ENCODE assay signal across 29 cellular contexts in genomic region chr4:177070533-177070932, GRCh38.
"Had no signal": no experiment of that assay in that cellular context is flagged by ENCODE, and none has a peak within 500 bp of the region (broad histone marks: within the 10 kb centered on the region; RNA-seq: fewer than 3 reads in every experiment).

No MANE protein-coding gene starts in this region.

- H3K4me1 Mint-ChIP-seq: activated CD4-positive, alpha-beta memory T cell treated with anti-CD3 and anti-CD28 coated beads, Interleukin-2, amount 10 ng/mL, durations not matched to agents 7 days and 5 days; activated CD4-positive, alpha-beta T cell treated with anti-CD3 and anti-CD28 coated beads, Interleukin-2, amount 10 ng/mL, durations not matched to agents 7 days and 5 days; activated naive CD4-positive, alpha-beta T cell treated with anti-CD3 and anti-CD28 coated beads, Interleukin-2, amount 50 U/mL, for 24 hours; activated T-helper 17 cell treated with anti-CD3 and anti-CD28 coated beads, Interleukin-2, amount 50 U/mL, for 72 hours; brain; naive thymus-derived CD8-positive, alpha-beta T cell; neural crest cell; WTC11 had no signal

- H3K4me3 Mint-ChIP-seq: activated CD4-positive, alpha-beta memory T cell treated with anti-CD3 and anti-CD28 coated beads, Interleukin-2, amount 10 ng/mL, durations not matched to agents 7 days and 5 days; activated CD4-positive, alpha-beta T cell treated with anti-CD3 and anti-CD28 coated beads, Interleukin-2, amount 10 ng/mL, durations not matched to agents 7 days and 5 days; activated naive CD4-positive, alpha-beta T cell treated with anti-CD3 and anti-CD28 coated beads, Interleukin-2, amount 50 U/mL, for 24 hours; activated T-cell treated with anti-CD3 and anti-CD28 coated beads, Interleukin-2, amount 50 U/mL, for 4 hours; activated T-helper 17 cell treated with anti-CD3 and anti-CD28 coated beads, Interleukin-2, amount 50 U/mL, for 72 hours; brain; naive thymus-derived CD8-positive, alpha-beta T cell; neural crest cell; WTC11 had no signal

- H3K36me3 Mint-ChIP-seq: activated naive CD4-positive, alpha-beta T cell treated with anti-CD3 and anti-CD28 coated beads, Interleukin-2, amount 50 U/mL, for 24 hours; brain; naive thymus-derived CD8-positive, alpha-beta T cell; WTC11 had no signal

- H3K27me3 Mint-ChIP-seq: activated CD4-positive, alpha-beta memory T cell treated with anti-CD3 and anti-CD28 coated beads, Interleukin-2, amount 10 ng/mL, durations not matched to agents 7 days and 5 days; activated CD4-positive, alpha-beta T cell treated with anti-CD3 and anti-CD28 coated beads, Interleukin-2, amount 10 ng/mL, durations not matched to agents 7 days and 5 days; activated naive CD4-positive, alpha-beta T cell treated with anti-CD3 and anti-CD28 coated beads, Interleukin-2, amount 50 U/mL, for 24 hours; activated T-helper 17 cell treated with anti-CD3 and anti-CD28 coated beads, Interleukin-2, amount 50 U/mL, for 72 hours had no signal

- DNase-seq: activated CD4-positive, alpha-beta memory T cell treated with anti-CD3 and anti-CD28 coated beads, Interleukin-2, amount 10 ng/mL, durations not matched to agents 7 days and 5 days; activated CD4-positive, alpha-beta T cell treated with anti-CD3 and anti-CD28 coated beads for 1 hour; activated CD4-positive, alpha-beta T cell treated with anti-CD3 and anti-CD28 coated beads, Interleukin-2, amount 10 ng/mL, durations not matched to agents 7 days and 5 days; activated CD8-positive, alpha-beta memory T cell treated with anti-CD3 and anti-CD28 coated beads, Interleukin-2, amount 50 U/mL, for 48 hours; activated T-cell treated with anti-CD3 and anti-CD28 coated beads, Interleukin-2, amount 50 U/mL, for 4 hours; aorta; cerebellar nuclear complex; colonic mucosa; effector memory CD4-positive, alpha-beta T cell; heart right ventricle; left lung; lower lobe of right lung; mesenchymal stem cell; naive thymus-derived CD8-positive, alpha-beta T cell; nucleus accumbens; psoas muscle; stimulated activated CD4-positive, alpha-beta T cell treated with anti-CD3 and anti-CD28 coated beads, Interleukin-15, amount 100 ng/mL, for 24 hours; stimulated activated CD4-positive, alpha-beta T cell treated with anti-CD3 and anti-CD28 coated beads, Interleukin-2, amount 100 ng/mL, for 24 hours; stimulated activated naive CD4-positive, alpha-beta T cell treated with Interleukin-2 at 50 U/mL for 16 hours; T-helper 2 cell; testis; trophoblast cell had no signal

- ATAC-seq: activated T-cell treated with anti-CD3 and anti-CD28 coated beads, Interleukin-2, amount 50 U/mL, for 4 hours; activated T-helper 17 cell treated with anti-CD3 and anti-CD28 coated beads, Interleukin-2, amount 50 U/mL, for 72 hours; heart right ventricle; left lung; lower lobe of right lung; naive thymus-derived CD8-positive, alpha-beta T cell; psoas muscle; WTC11 had no signal

- H3K36me3 ChIP-seq: cardiac muscle cell, colonic mucosa, heart right ventricle, left lung, lower lobe of right lung had no signal

- H3K9me3 Mint-ChIP-seq: activated CD4-positive, alpha-beta T cell treated with anti-CD3 and anti-CD28 coated beads, Interleukin-2, amount 10 ng/mL, durations not matched to agents 7 days and 5 days; activated naive CD4-positive, alpha-beta T cell treated with anti-CD3 and anti-CD28 coated beads, Interleukin-2, amount 50 U/mL, for 24 hours; activated T-cell treated with anti-CD3 and anti-CD28 coated beads, Interleukin-2, amount 50 U/mL, for 4 hours; activated T-helper 17 cell treated with anti-CD3 and anti-CD28 coated beads, Interleukin-2, amount 50 U/mL, for 72 hours; naive thymus-derived CD8-positive, alpha-beta T cell; neural crest cell had no signal

- H3K27ac Mint-ChIP-seq: activated CD4-positive, alpha-beta memory T cell treated with anti-CD3 and anti-CD28 coated beads, Interleukin-2, amount 10 ng/mL, durations not matched to agents 7 days and 5 days; activated CD4-positive, alpha-beta T cell treated with anti-CD3 and anti-CD28 coated beads, Interleukin-2, amount 10 ng/mL, durations not matched to agents 7 days and 5 days; activated naive CD4-positive, alpha-beta T cell treated with anti-CD3 and anti-CD28 coated beads, Interleukin-2, amount 50 U/mL, for 24 hours; activated T-helper 17 cell treated with anti-CD3 and anti-CD28 coated beads, Interleukin-2, amount 50 U/mL, for 72 hours; brain; naive thymus-derived CD8-positive, alpha-beta T cell; WTC11 had no signal

- H3K4me3 ChIP-seq: cardiac muscle cell, colonic mucosa, heart right ventricle, left lung, lower lobe of right lung, psoas muscle, testis had no signal

- H3K27me3 ChIP-seq: cardiac muscle cell, colonic mucosa, heart right ventricle, left lung, testis had no signal

- H3K4me1 ChIP-seq: colonic mucosa, heart right ventricle, left lung, lower lobe of right lung, parathyroid adenoma, psoas muscle, testis had no signal

- H3K27ac ChIP-seq: cardiac muscle cell, colonic mucosa, heart right ventricle, left lung, lower lobe of right lung, parathyroid adenoma, psoas muscle, testis had no signal

- H3K9me3 ChIP-seq: colonic mucosa, heart right ventricle, left lung, lower lobe of right lung, psoas muscle, testis had no signal
